1 cellular context compared by ENCODE assay signal in genomic region chr17:45155483-45155882, GRCh38.
TF ChIP-seq lines count a peak whose summit lies in the region.

No MANE protein-coding gene starts in this region.

TF ChIP-seq in HepG2, 621 proteins besides CTCF, POLR2A, EP300 and RAD21:
- TF ChIP-seq MTA3 (CRISPR knock-in tag; IDR thresholded peaks at IDR 0.05): no peak
- no peak for TF ChIP-seq ZNF460 (CRISPR knock-in tag; IDR thresholded peaks at IDR 0.05; ENCODE audit: borderline replicate concordance)
- no peak for TF ChIP-seq MLX (CRISPR knock-in tag; IDR thresholded peaks at IDR 0.05)
- no peak for TF ChIP-seq U2AF2 (IDR thresholded peaks at IDR 0.05; ENCODE audit: low read depth, low read length)
- no peak for TF ChIP-seq GATAD2A (CRISPR knock-in tag; IDR thresholded peaks at IDR 0.05)
- TF ChIP-seq JARID2 (CRISPR knock-in tag; IDR thresholded peaks at IDR 0.05; ENCODE audit: insufficient replicate concordance): no peak
- no peak for TF ChIP-seq TAF1 (CRISPR knock-in tag; IDR thresholded peaks at IDR 0.05)
- TF ChIP-seq ZNF543 (CRISPR knock-in tag; IDR thresholded peaks at IDR 0.05): no peak
- no peak for TF ChIP-seq ZNF773 (CRISPR knock-in tag; IDR thresholded peaks at IDR 0.05; ENCODE audit: borderline replicate concordance)
- TF ChIP-seq, protein P1, sequence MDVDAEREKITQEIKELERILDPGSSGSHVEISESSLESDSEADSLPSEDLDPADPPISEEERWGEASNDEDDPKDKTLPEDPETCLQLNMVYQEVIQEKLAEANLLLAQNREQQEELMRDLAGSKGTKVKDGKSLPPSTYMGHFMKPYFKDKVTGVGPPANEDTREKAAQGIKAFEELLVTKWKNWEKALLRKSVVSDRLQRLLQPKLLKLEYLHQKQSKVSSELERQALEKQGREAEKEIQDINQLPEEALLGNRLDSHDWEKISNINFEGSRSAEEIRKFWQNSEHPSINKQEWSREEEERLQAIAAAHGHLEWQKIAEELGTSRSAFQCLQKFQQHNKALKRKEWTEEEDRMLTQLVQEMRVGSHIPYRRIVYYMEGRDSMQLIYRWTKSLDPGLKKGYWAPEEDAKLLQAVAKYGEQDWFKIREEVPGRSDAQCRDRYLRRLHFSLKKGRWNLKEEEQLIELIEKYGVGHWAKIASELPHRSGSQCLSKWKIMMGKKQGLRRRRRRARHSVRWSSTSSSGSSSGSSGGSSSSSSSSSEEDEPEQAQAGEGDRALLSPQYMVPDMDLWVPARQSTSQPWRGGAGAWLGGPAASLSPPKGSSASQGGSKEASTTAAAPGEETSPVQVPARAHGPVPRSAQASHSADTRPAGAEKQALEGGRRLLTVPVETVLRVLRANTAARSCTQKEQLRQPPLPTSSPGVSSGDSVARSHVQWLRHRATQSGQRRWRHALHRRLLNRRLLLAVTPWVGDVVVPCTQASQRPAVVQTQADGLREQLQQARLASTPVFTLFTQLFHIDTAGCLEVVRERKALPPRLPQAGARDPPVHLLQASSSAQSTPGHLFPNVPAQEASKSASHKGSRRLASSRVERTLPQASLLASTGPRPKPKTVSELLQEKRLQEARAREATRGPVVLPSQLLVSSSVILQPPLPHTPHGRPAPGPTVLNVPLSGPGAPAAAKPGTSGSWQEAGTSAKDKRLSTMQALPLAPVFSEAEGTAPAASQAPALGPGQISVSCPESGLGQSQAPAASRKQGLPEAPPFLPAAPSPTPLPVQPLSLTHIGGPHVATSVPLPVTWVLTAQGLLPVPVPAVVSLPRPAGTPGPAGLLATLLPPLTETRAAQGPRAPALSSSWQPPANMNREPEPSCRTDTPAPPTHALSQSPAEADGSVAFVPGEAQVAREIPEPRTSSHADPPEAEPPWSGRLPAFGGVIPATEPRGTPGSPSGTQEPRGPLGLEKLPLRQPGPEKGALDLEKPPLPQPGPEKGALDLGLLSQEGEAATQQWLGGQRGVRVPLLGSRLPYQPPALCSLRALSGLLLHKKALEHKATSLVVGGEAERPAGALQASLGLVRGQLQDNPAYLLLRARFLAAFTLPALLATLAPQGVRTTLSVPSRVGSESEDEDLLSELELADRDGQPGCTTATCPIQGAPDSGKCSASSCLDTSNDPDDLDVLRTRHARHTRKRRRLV (CRISPR knock-in tag; IDR thresholded peaks at IDR 0.05): no peak
- TF ChIP-seq BCL6 (CRISPR knock-in tag; IDR thresholded peaks at IDR 0.05): no peak
- no peak for TF ChIP-seq ZSCAN9 (CRISPR knock-in tag; IDR thresholded peaks at IDR 0.05; ENCODE audit: borderline replicate concordance)
- TF ChIP-seq CEBPG (CRISPR knock-in tag; IDR thresholded peaks at IDR 0.05): no peak
- TF ChIP-seq ZNF616 (CRISPR knock-in tag; IDR thresholded peaks at IDR 0.05; ENCODE audit: low read depth): no peak
- no peak for TF ChIP-seq NAIF1 (CRISPR knock-in tag; IDR thresholded peaks at IDR 0.05; ENCODE audit: borderline replicate concordance)
- TF ChIP-seq SNAPC2 (CRISPR knock-in tag; IDR thresholded peaks at IDR 0.05): no peak
- TF ChIP-seq ETV5 (CRISPR knock-in tag; IDR thresholded peaks at IDR 0.05; ENCODE audit: borderline replicate concordance): no peak
- TF ChIP-seq ZSCAN5A (CRISPR knock-in tag; IDR thresholded peaks at IDR 0.05; ENCODE audit: borderline replicate concordance): no peak
